ENCODE assay signal across 25 cellular contexts in genomic region chr9:113988385-113988784, GRCh38.
"Had no signal": no experiment of that assay in that cellular context is flagged by ENCODE, and none has a peak within 500 bp of the region (broad histone marks: within the 10 kb centered on the region; RNA-seq: fewer than 3 reads in every experiment).

No MANE protein-coding gene starts in this region.

- DNase-seq: activated CD4-positive, alpha-beta T cell treated with anti-CD3 and anti-CD28 coated beads for 36 hours; activated CD4-positive, CD25-positive, alpha-beta regulatory T cell; activated CD8-positive, alpha-beta memory T cell treated with anti-CD3 and anti-CD28 coated beads, Interleukin-2, amount 10 ng/mL, durations not matched to agents 7 days and 5 days; activated CD8-positive, alpha-beta T cell treated with anti-CD3 and anti-CD28 coated beads, Interleukin-2, amount 10 ng/mL, durations not matched to agents 7 days and 5 days; activated naive CD4-positive, alpha-beta T cell treated with anti-CD3 and anti-CD28 coated beads for 36 hours; activated naive CD8-positive, alpha-beta T cell treated with anti-CD3 and anti-CD28 coated beads for 36 hours; activated T-cell treated with anti-CD3 and anti-CD28 coated beads for 4 hours; activated T-cell treated with anti-CD3 and anti-CD28 coated beads, Interleukin-2, amount 50 U/mL, for 72 hours; endodermal cell; mammary epithelial cell; midbrain; pancreas; spleen; stimulated activated naive CD8-positive, alpha-beta T cell treated with anti-CD3 and anti-CD28 coated beads, Interleukin-15, Interleukin-2, amounts not matched to agents 100 U/mL and 50 U/mL, for 24 hours; T-cell had no signal

- H3K27ac ChIP-seq: left lung, neutrophil, pancreas, spleen, testis had no signal

- H3K36me3 ChIP-seq: left lung, neutrophil, right atrium auricular region, uterus had no signal

- H3K4me3 ChIP-seq: adrenal gland, left lung, pancreas, right atrium auricular region, spleen, testis, uterus had no signal

- H3K9me3 Mint-ChIP-seq: activated naive CD4-positive, alpha-beta T cell treated with anti-CD3 and anti-CD28 coated beads for 36 hours; activated naive CD8-positive, alpha-beta T cell treated with anti-CD3 and anti-CD28 coated beads for 36 hours; activated T-cell treated with anti-CD3 and anti-CD28 coated beads, Interleukin-2, amount 50 U/mL, for 72 hours; dendritic cell treated with granulocyte-macrophage colony-stimulating factor and Interleukin-4, amounts not matched to agents 40 ng/mL and 50 ng/mL, for 4 days; endodermal cell; nephron; T-cell; type B pancreatic cell had no signal

- H3K27me3 ChIP-seq: adrenal gland, left lung, neutrophil, pancreas, right atrium auricular region, spleen, testis, uterus had no signal

- H3K27ac Mint-ChIP-seq: activated CD4-positive, alpha-beta T cell treated with anti-CD3 and anti-CD28 coated beads for 36 hours; activated CD8-positive, alpha-beta memory T cell treated with anti-CD3 and anti-CD28 coated beads, Interleukin-2, amount 10 ng/mL, durations not matched to agents 7 days and 5 days; activated CD8-positive, alpha-beta T cell treated with anti-CD3 and anti-CD28 coated beads, Interleukin-2, amount 10 ng/mL, durations not matched to agents 7 days and 5 days; activated naive CD4-positive, alpha-beta T cell treated with anti-CD3 and anti-CD28 coated beads for 36 hours; activated naive CD8-positive, alpha-beta T cell treated with anti-CD3 and anti-CD28 coated beads for 36 hours; activated T-cell treated with anti-CD3 and anti-CD28 coated beads, Interleukin-2, amount 50 U/mL, for 72 hours; dendritic cell treated with granulocyte-macrophage colony-stimulating factor and Interleukin-4, amounts not matched to agents 40 ng/mL and 50 ng/mL, for 4 days; endodermal cell; T-cell; type B pancreatic cell had no signal

- H3K4me3 Mint-ChIP-seq: activated CD4-positive, alpha-beta T cell treated with anti-CD3 and anti-CD28 coated beads for 36 hours; activated CD8-positive, alpha-beta memory T cell treated with anti-CD3 and anti-CD28 coated beads, Interleukin-2, amount 10 ng/mL, durations not matched to agents 7 days and 5 days; activated CD8-positive, alpha-beta T cell treated with anti-CD3 and anti-CD28 coated beads, Interleukin-2, amount 10 ng/mL, durations not matched to agents 7 days and 5 days; activated naive CD4-positive, alpha-beta T cell treated with anti-CD3 and anti-CD28 coated beads for 36 hours; activated naive CD8-positive, alpha-beta T cell treated with anti-CD3 and anti-CD28 coated beads for 36 hours; activated T-cell treated with anti-CD3 and anti-CD28 coated beads, Interleukin-2, amount 50 U/mL, for 72 hours; dendritic cell treated with granulocyte-macrophage colony-stimulating factor and Interleukin-4, amounts not matched to agents 40 ng/mL and 50 ng/mL, for 4 days; endodermal cell; T-cell; type B pancreatic cell had no signal

- ATAC-seq: activated CD4-positive, alpha-beta T cell treated with anti-CD3 and anti-CD28 coated beads for 36 hours; activated CD8-positive, alpha-beta memory T cell treated with anti-CD3 and anti-CD28 coated beads, Interleukin-2, amount 10 ng/mL, durations not matched to agents 7 days and 5 days; activated CD8-positive, alpha-beta T cell treated with anti-CD3 and anti-CD28 coated beads, Interleukin-2, amount 10 ng/mL, durations not matched to agents 7 days and 5 days; activated T-cell treated with anti-CD3 and anti-CD28 coated beads, Interleukin-2, amount 50 U/mL, for 72 hours; esophagus mucosa; left lung; stimulated activated naive CD8-positive, alpha-beta T cell treated with anti-CD3 and anti-CD28 coated beads, Interleukin-15, Interleukin-2, amounts not matched to agents 100 U/mL and 50 U/mL, for 24 hours; T-cell had no signal

- H3K9me3 ChIP-seq: adrenal gland, left lung, neutrophil, pancreas, right atrium auricular region, spleen, testis, uterus had no signal

- H3K27me3 Mint-ChIP-seq: activated CD4-positive, alpha-beta T cell treated with anti-CD3 and anti-CD28 coated beads for 36 hours; activated CD8-positive, alpha-beta memory T cell treated with anti-CD3 and anti-CD28 coated beads, Interleukin-2, amount 10 ng/mL, durations not matched to agents 7 days and 5 days; activated naive CD8-positive, alpha-beta T cell treated with anti-CD3 and anti-CD28 coated beads for 36 hours; dendritic cell treated with granulocyte-macrophage colony-stimulating factor and Interleukin-4, amounts not matched to agents 40 ng/mL and 50 ng/mL, for 4 days; T-cell; type B pancreatic cell had no signal

- H3K36me3 Mint-ChIP-seq: activated CD8-positive, alpha-beta memory T cell treated with anti-CD3 and anti-CD28 coated beads, Interleukin-2, amount 10 ng/mL, durations not matched to agents 7 days and 5 days; activated naive CD8-positive, alpha-beta T cell treated with anti-CD3 and anti-CD28 coated beads for 36 hours; T-cell had no signal

- H3K4me1 Mint-ChIP-seq: endodermal cell had no signal

- H3K4me1 ChIP-seq: uterus had no signal
